In the genomic region with DNA sequence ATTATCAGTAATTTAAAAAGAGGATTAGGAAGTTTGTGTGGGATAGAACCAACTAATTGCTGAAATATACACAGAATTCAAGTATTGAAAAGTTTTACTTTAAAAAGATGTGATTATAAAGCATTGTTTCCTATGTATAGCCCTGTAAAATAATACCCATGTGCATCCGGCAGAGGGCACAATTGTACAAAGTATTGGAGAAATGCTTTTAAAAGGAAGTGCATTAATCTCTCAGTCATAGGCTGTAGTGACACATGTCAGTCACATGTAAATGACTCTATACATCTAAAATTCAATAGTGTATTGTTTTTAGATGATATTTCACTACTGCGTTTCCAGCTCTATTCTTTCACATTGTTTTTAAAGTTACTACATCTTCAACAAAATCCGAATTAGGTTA, we compare ENCODE assay signal across 8 cellular contexts. TPM values are rescaled to one million over a fixed set of nuclear protein-coding genes. Genes with fewer than 3 reads are reported as not detected.
DNase-seq lines count a peak whose midpoint lies in the region; ATAC-seq lines count a peak whose summit lies in the region.

No MANE protein-coding gene starts in this region.

- H3K27ac Mint-ChIP-seq in activated naive CD4-positive, alpha-beta T cell treated with anti-CD3 and anti-CD28 coated beads for 36 hours: no peak overlapping the region

- intact Hi-C loops in activated naive CD4-positive, alpha-beta T cell treated with anti-CD3 and anti-CD28 coated beads for 36 hours (cut with micrococcal nuclease): loop anchor here (1.0 kb wide), 4 partner anchors 56 to 1204 kb away; no protein-coding TSS in a partner anchor
- intact Hi-C loops in left ventricle myocardium superior (cut with micrococcal nuclease): no loop called here

- H3K36me3 Mint-ChIP-seq in activated naive CD4-positive, alpha-beta T cell treated with anti-CD3 and anti-CD28 coated beads for 36 hours (ENCODE audit: low read depth): no peaks in the 10 kb centered on the region

- H3K27me3 Mint-ChIP-seq in activated naive CD4-positive, alpha-beta T cell treated with anti-CD3 and anti-CD28 coated beads for 36 hours (ENCODE audit: low read depth): no peaks in the 10 kb centered on the region

- no peaks in the 10 kb centered on the region for H3K9me3 ChIP-seq in SJCRH30 (replicated peaks)

- H3K27me3 ChIP-seq in SJCRH30: no peaks in the 10 kb centered on the region

- peaks cover 4% of the 10 kb centered on the region for H3K4me1 Mint-ChIP-seq in activated naive CD4-positive, alpha-beta T cell treated with anti-CD3 and anti-CD28 coated beads for 36 hours (ENCODE audit: low read depth)

- H3K9me3 Mint-ChIP-seq in activated naive CD4-positive, alpha-beta T cell treated with anti-CD3 and anti-CD28 coated beads for 36 hours: no peaks in the 10 kb centered on the region

- H3K36me3 ChIP-seq in SJCRH30: no peaks in the 10 kb centered on the region

- CTCF ChIA-PET in activated naive CD4-positive, alpha-beta T cell treated with anti-CD3 and anti-CD28 coated beads for 36 hours (lab: Charles Lee): interaction anchor here (0.8 kb wide), 1 partner anchor 490 kb away, joined by 3 read pairs; no protein-coding TSS in a partner anchor

- DNase-seq in AML-193 (lab: John Stamatoyannopoulos, UW) (peak; percentile 22 to 49), HT-29 (ENCODE audit: low spot score) (peak; percentile 70), SJCRH30 (peak; percentile 38 to 76), left ventricle myocardium superior (no peak), NCI-H1048 (lab: John Stamatoyannopoulos, UW) (no peak)
- DNase-seq in activated naive CD4-positive, alpha-beta T cell treated with anti-CD3 and anti-CD28 coated beads for 36 hours: peak; percentile 72
- peak; percentile 26 to 58 (median 30) for DNase-seq in stimulated activated CD4-positive, alpha-beta T cell treated with anti-CD3 and anti-CD28 coated beads, Interleukin-1b, Interleukin-23, amount 100 ng/mL, for 24 hours (ENCODE audit: low read depth in 4 of 4, low spot score in 1 of 4)

- no peaks in the 10 kb centered on the region for H3K4me1 ChIP-seq in SJCRH30

- peak; percentile 91 for ATAC-seq in GM18520 (IDR thresholded peaks at IDR 0.05; ENCODE audit: unreplicated experiment)
- peak; percentile 57 for ATAC-seq in left ventricle myocardium superior

- H3K4me3 Mint-ChIP-seq in activated naive CD4-positive, alpha-beta T cell treated with anti-CD3 and anti-CD28 coated beads for 36 hours: no peak overlapping the region

- H3K27ac ChIP-seq in SJCRH30: no peak overlapping the region

- no peak overlapping the region for H3K4me3 ChIP-seq in SJCRH30

RNA-seq across cellular contexts. Expression of a gene that starts 9.7 kb away (rescaled TPM):
- 16.3 and 22.4 TPM in 2 replicates for total RNA-seq in HT-29 (2014; rRNA removed; shearing (Covaris generic))
- 9.5 and 11.7 TPM in 2 replicates for total RNA-seq in SJCRH30 (2014; rRNA removed; shearing (Covaris generic))
- total RNA-seq in activated naive CD4-positive, alpha-beta T cell treated with anti-CD3 and anti-CD28 coated beads for 36 hours: 1 to 10 TPM; 4.7 to 5.1 TPM
- 8.3 TPM for total RNA-seq in left ventricle myocardium superior

Comparison
In these comparisons a context has a peak if more than half of its experiments do, and no peak if none do; other contexts are left out.
1. DNase-seq: peak in AML-193 (2 of 2), HT-29 (single experiment), SJCRH30 (2 of 2), activated naive CD4-positive, alpha-beta T cell treated with anti-CD3 and anti-CD28 coated beads for 36 hours (single experiment) and stimulated activated CD4-positive, alpha-beta T cell treated with anti-CD3 and anti-CD28 coated beads, Interleukin-1b, Interleukin-23, amount 100 ng/mL, for 24 hours (4 of 4); none in left ventricle myocardium superior (single experiment) and NCI-H1048 (single experiment).